Comparison of ENCODE assay signal across 9 cellular contexts in genomic region chr2:105330681-105331375, GRCh38. TPM values are rescaled to one million over a fixed set of nuclear protein-coding genes. Genes with fewer than 3 reads are reported as not detected.
A peak's percentile ranks its signal among the peaks of the same experiment; 100 is the strongest.
DNase-seq lines count a peak whose midpoint lies in the region; ATAC-seq and TF ChIP-seq lines count a peak whose summit lies in the region.
"Had no signal": no experiment of that assay in that cellular context is flagged by ENCODE, and none has a peak within 500 bp of the region (broad histone marks: within the 10 kb centered on the region; RNA-seq: fewer than 3 reads in every experiment).

No MANE protein-coding gene starts in this region.

- TF ChIP-seq CTCF in Panc1 (IDR thresholded peaks at IDR 0.05) (no peak), epithelial cell of proximal tubule (conservative IDR thresholded peaks at IDR 0.05; ENCODE audit: low read depth, low read length) (no peak)

- H3K27ac ChIP-seq in Panc1 (ENCODE audit: low read length), result peak overlapping the region; percentile 82

- H3K4me3 ChIP-seq in Panc1 (ENCODE audit: low read depth in 2 of 2, low read length in 2 of 2), result peak overlapping the region in 1 of 2 experiments; percentile 57; a peak in 1 of 4 replicates
- H3K4me3 ChIP-seq in epithelial cell of proximal tubule (ENCODE audit: low read depth, low read length), result peak overlapping the region; percentile 65

- H3K4me1 ChIP-seq in Panc1 (ENCODE audit: control insufficient read depth, insufficient read depth, low read length), result peaks cover 25% of the 10 kb centered on the region

- H3K27me3 ChIP-seq in Panc1 (ENCODE audit: control insufficient read depth, insufficient read depth, low read length), result no peaks in the 10 kb centered on the region

- POLR2A ChIA-PET in Panc1 (lab: Charles Lee), result interaction anchor here (0.7 kb wide), 2 partner anchors 225 to 290 kb away, joined by 8 to 15 read pairs; no protein-coding TSS in a partner anchor

- ATAC-seq in Panc1 (no peak), left cardiac atrium (no peak), GM21717 (IDR thresholded peaks at IDR 0.05; ENCODE audit: unreplicated experiment) (no peak), HG02623 (IDR thresholded peaks at IDR 0.05; ENCODE audit: unreplicated experiment) (no peak)

- H3K36me3 ChIP-seq in Panc1 (ENCODE audit: control insufficient read depth, insufficient read depth, low read length), result no peaks in the 10 kb centered on the region

- CTCF ChIA-PET in Panc1 (lab: Charles Lee), result interaction anchor here (0.5 to 0.6 kb wide), 2 partner anchors 14 to 17 kb away, joined by 3 to 9 read pairs; no protein-coding TSS in a partner anchor

- intact Hi-C loops in Panc1 (cut with micrococcal nuclease; ENCODE audit: unreplicated experiment), result no loop called here
- intact Hi-C loops in left cardiac atrium (cut with DNase I), result no loop called here

- no TSS peak for BruUV-seq in Panc1 (replicated peaks; lab: Mats Ljungman, UMichigan)

- peak; percentile 37 for DNase-seq in activated CD4-positive, alpha-beta T cell treated with anti-CD3 and anti-CD28 coated beads for 48 hours
- DNase-seq in activated CD4-positive, alpha-beta T cell treated with anti-CD3 and anti-CD28 coated beads for 1 hour, result no peak
- no peak for DNase-seq in Panc1 (ENCODE audit: low read depth, low spot score)
- no peak for DNase-seq in epithelial cell of proximal tubule (ENCODE audit: low read depth)
- DNase-seq in stimulated activated CD8-positive, alpha-beta memory T cell treated with anti-CD3 and anti-CD28 coated beads, Interleukin-4, amount 100 ng/mL, for 48 hours, result peak; percentile 34
- DNase-seq in left cardiac atrium, result no peak
- DNase-seq: NCI-H187 treated with DMSO at 0.1 percent for 48 hours had no signal

- no peaks in the 10 kb centered on the region for H3K9me3 ChIP-seq in Panc1 (ENCODE audit: control insufficient read depth, insufficient read depth, low read depth, low read length)

- in situ Hi-C loops in Panc1 (cut with HindIII; ENCODE audit: low pct_unique_long_range_greater_than_20kb, low sequenced_read_pairs), result no loop called here

RNA-seq across cellular contexts. Expression of gene TGFBRAP1, which starts 1.3 kb away (rescaled TPM):
- 32.7 TPM for total RNA-seq in Panc1 (2021; ENCODE audit: unreplicated experiment)
- 24.5 TPM for polyA plus RNA-seq in Panc1 (2012; ENCODE audit: insufficient read length)
- 11.3 and 22.9 TPM in 2 replicates for total RNA-seq in epithelial cell of proximal tubule
- 10 to 100 TPM; 11.2 to 12.7 TPM for total RNA-seq in left cardiac atrium

RNA-seq across cellular contexts. Expression of gene C2orf49, which starts 6.5 kb away (rescaled TPM):
- 20.0 TPM for total RNA-seq in Panc1 (2021; ENCODE audit: unreplicated experiment)
- polyA plus RNA-seq in Panc1 (2012; ENCODE audit: insufficient read length), result 24.3 TPM
- total RNA-seq in epithelial cell of proximal tubule, result 14.3 and 21.2 TPM in 2 replicates
- 10 to 100 TPM; 15.6 to 16.2 TPM for total RNA-seq in left cardiac atrium

Comparison
In these comparisons a context has a peak if more than half of its experiments do, and no peak if none do; other contexts are left out.
1. DNase-seq: peak in activated CD4-positive, alpha-beta T cell treated with anti-CD3 and anti-CD28 coated beads for 48 hours (single experiment) and stimulated activated CD8-positive, alpha-beta memory T cell treated with anti-CD3 and anti-CD28 coated beads, Interleukin-4, amount 100 ng/mL, for 48 hours (single experiment); none in activated CD4-positive, alpha-beta T cell treated with anti-CD3 and anti-CD28 coated beads for 1 hour (single experiment), Panc1 (single experiment), epithelial cell of proximal tubule (single experiment) and left cardiac atrium (single experiment).